In genomic region chrX:71285929-71286328, GRCh38 we compare ENCODE assay signal across 12 cellular contexts. TPM values are rescaled to one million over a fixed set of nuclear protein-coding genes. Genes with fewer than 3 reads are reported as not detected.
DNase-seq lines count a peak whose midpoint lies in the region; ATAC-seq, FAIRE-seq and TF ChIP-seq lines count a peak whose summit lies in the region.
"Had no signal": no experiment of that assay in that cellular context is flagged by ENCODE, and none has a peak within 500 bp of the region (broad histone marks: within the 10 kb centered on the region; RNA-seq: fewer than 3 reads in every experiment).

No MANE protein-coding gene starts in this region.

- TF ChIP-seq CTCF in A549 (IDR thresholded peaks at IDR 0.05), result no peak
- TF ChIP-seq CTCF in H9 (conservative IDR thresholded peaks at IDR 0.05), result no peak
- TF ChIP-seq CTCF in transverse colon (IDR thresholded peaks at IDR 0.05), result no peak

- no peak for DNase-seq in A549 (ENCODE audit: low read depth in 1 of 2, low spot score in 1 of 2)
- DNase-seq in H9, result no peak
- DNase-seq in immature natural killer cell, result no peak
- no peak for DNase-seq in HT-29 (ENCODE audit: low spot score)
- no peak for DNase-seq in NCI-H2196 treated with DMSO at 0.1 percent for 48 hours (lab: John Stamatoyannopoulos, UW; ENCODE audit: unreplicated experiment)
- DNase-seq in transverse colon, result no peak
- no peak for DNase-seq in stimulated activated CD4-positive, alpha-beta T cell treated with anti-CD3 and anti-CD28 coated beads, Interleukin-12 subunit alpha, Interleukin-12 subunit beta, amount 100 ng/mL, for 4 hours
- DNase-seq: DMS153, naive B cell, NCI-H510A had no signal

- H3K4me3 Mint-ChIP-seq in H9, result peak overlapping the region; percentile 95; a peak in 4 of 5 replicates
- peak overlapping the region; percentile 93 for H3K4me3 Mint-ChIP-seq in activated T-helper 17 cell treated with anti-CD3 and anti-CD28 coated beads, Interleukin-2, amount 50 U/mL, for 72 hours
- peak overlapping the region; percentile 33 to 98 (median 98) for H3K4me3 Mint-ChIP-seq in immature natural killer cell

- H4K8ac ChIP-seq in H9 (replicated peaks; ENCODE audit: insufficient read length, low read depth, low read length), result no peak overlapping the region

- no peak overlapping the region for H2BK20ac ChIP-seq in H9 (ENCODE audit: low read depth, low read length, poor library complexity, severe bottlenecking)

- H3K9me3 Mint-ChIP-seq in H9 (peaks cover 43 to 57% of the 10 kb centered on the region in 2 experiments), immature natural killer cell (no peaks in the 10 kb centered on the region)
- H3K9me3 Mint-ChIP-seq in activated T-helper 17 cell treated with anti-CD3 and anti-CD28 coated beads, Interleukin-2, amount 50 U/mL, for 72 hours, result no peaks in the 10 kb centered on the region

- H3K4me1 ChIP-seq in A549 (peaks cover 26% of the 10 kb centered on the region), H9 (ENCODE audit: insufficient read depth, low read length) (no peaks in the 10 kb centered on the region), transverse colon (peaks cover 0 to 21% (median 10%) of the 10 kb centered on the region in 4 donors)

- H2BK12ac ChIP-seq in H9 (ENCODE audit: insufficient read length, low read depth, low read length), result no peak overlapping the region

- POLR2A ChIA-PET in A549 (lab: Yijun Ruan, JAX), result no interaction called here

- H2BK120ac ChIP-seq in H9 (ENCODE audit: low read depth, low read length, poor library complexity, severe bottlenecking), result no peak overlapping the region

- peak overlapping the region; percentile 54 for H3K9ac ChIP-seq in H9 (ENCODE audit: extremely low read depth, insufficient read length, low read length)

- TF ChIP-seq RAD21 in A549 (conservative IDR thresholded peaks at IDR 0.05 in 1 of 2, IDR thresholded peaks at IDR 0.05 in 1 of 2), result no peak

- H3K9me3 ChIP-seq in A549 (no peaks in the 10 kb centered on the region), H9 (ENCODE audit: control insufficient read depth, low read depth, low read length) (peaks cover 32% of the 10 kb centered on the region), transverse colon (no peaks in the 10 kb centered on the region)

- no peaks in the 10 kb centered on the region for H3K23me2 ChIP-seq in H9 (ENCODE audit: insufficient read length, low read depth, low read length, poor library complexity, severe bottlenecking)

- H3K4me3 ChIP-seq in A549, result peak overlapping the region; percentile 58
- H3K4me3 ChIP-seq in transverse colon, result no peak overlapping the region

- H3K79me1 ChIP-seq in H9 (ENCODE audit: insufficient read depth, low read depth, low read length, poor library complexity, severe bottlenecking), result no peaks in the 10 kb centered on the region

- H3K36me3 Mint-ChIP-seq in H9 (ENCODE audit: insufficient read depth in 1 of 3, low read depth in 3 of 3), result peaks cover 33 to 54% (median 54%) of the 10 kb centered on the region in 3 experiments
- peaks cover 76% of the 10 kb centered on the region for H3K36me3 Mint-ChIP-seq in activated T-helper 17 cell treated with anti-CD3 and anti-CD28 coated beads, Interleukin-2, amount 50 U/mL, for 72 hours (ENCODE audit: low read depth)
- peaks cover 0 to 2% (median 1%) of the 10 kb centered on the region in 3 donors for H3K36me3 Mint-ChIP-seq in immature natural killer cell
- H3K36me3 Mint-ChIP-seq: naive B cell had no signal

- no peaks in the 10 kb centered on the region for H4K20me1 ChIP-seq in H9 (ENCODE audit: control insufficient read depth, insufficient read depth, insufficient read length)

- no peak for TF ChIP-seq EP300 in A549 (IDR thresholded peaks at IDR 0.05)
- no peak for TF ChIP-seq EP300 in transverse colon (IDR thresholded peaks at IDR 0.05; ENCODE audit: low read depth)

- no peak overlapping the region for H2BK5ac ChIP-seq in H9 (ENCODE audit: insufficient read length, low read length)

- H2AFZ ChIP-seq in H9 (ENCODE audit: low read length), result no peak overlapping the region

- H3K27me3 ChIP-seq in H9 (ENCODE audit: insufficient read depth, low read length) (no peaks in the 10 kb centered on the region), transverse colon (no peaks in the 10 kb centered on the region)

- no peak overlapping the region for H3T11ph ChIP-seq in H9 (ENCODE audit: low read length)

- no peak overlapping the region for H3K4ac ChIP-seq in H9 (ENCODE audit: low read depth, low read length)

- no peak for ATAC-seq in A549
- ATAC-seq in activated T-helper 17 cell treated with anti-CD3 and anti-CD28 coated beads, Interleukin-2, amount 50 U/mL, for 72 hours (replicated peaks), result no peak

- H3K79me2 ChIP-seq in H9 (ENCODE audit: insufficient read depth, low read length), result peaks cover 35% of the 10 kb centered on the region; the same call in 1 of the 2 replicates

- H3K4me1 Mint-ChIP-seq in H9 (peaks cover 0 to 21% of the 10 kb centered on the region in 2 experiments; a peak in 3 of 4 replicates), immature natural killer cell (peaks cover 39 to 44% of the 10 kb centered on the region in 2 donors)
- H3K4me1 Mint-ChIP-seq in activated T-helper 17 cell treated with anti-CD3 and anti-CD28 coated beads, Interleukin-2, amount 50 U/mL, for 72 hours, result peaks cover 4% of the 10 kb centered on the region

- in situ Hi-C loops in transverse colon (cut with MboI; ENCODE audit: low pct_ligation_motif_present in 1 of 4, low pct_unique_long_range_greater_than_20kb in 1 of 4, low sequenced_read_pairs in 3 of 4), result no loop called here

- H3K27me3 Mint-ChIP-seq in H9 (ENCODE audit: low read depth), result no peaks in the 10 kb centered on the region
- H3K27me3 Mint-ChIP-seq in activated T-helper 17 cell treated with anti-CD3 and anti-CD28 coated beads, Interleukin-2, amount 50 U/mL, for 72 hours, result no peaks in the 10 kb centered on the region
- peaks cover 7 to 15% (median 10%) of the 10 kb centered on the region in 3 donors for H3K27me3 Mint-ChIP-seq in immature natural killer cell (ENCODE audit: low read depth in 3 of 3)
- H3K27me3 Mint-ChIP-seq: naive B cell had no signal

- H3K4me2 ChIP-seq in A549 (peak overlapping the region; percentile 95), H9 (ENCODE audit: insufficient read depth, insufficient read length, low read length) (peak overlapping the region; percentile 39)

- H3K56ac ChIP-seq in H9 (ENCODE audit: insufficient read length, low read depth, low read length), result no peak overlapping the region

- peak overlapping the region in 1 of 3 experiments; percentile 59; a peak in 2 of 7 replicates for H3K27ac Mint-ChIP-seq in H9
- peak overlapping the region; percentile 66 for H3K27ac Mint-ChIP-seq in activated T-helper 17 cell treated with anti-CD3 and anti-CD28 coated beads, Interleukin-2, amount 50 U/mL, for 72 hours
- H3K27ac Mint-ChIP-seq in immature natural killer cell, result peak overlapping the region in 3 of 6 donors; percentile 21 to 76 (median 61)
- H3K27ac Mint-ChIP-seq: naive B cell had no signal

- no peak overlapping the region for H2BK15ac ChIP-seq in H9 (ENCODE audit: low read depth, low read length)

- no peak overlapping the region for H3K23ac ChIP-seq in H9 (ENCODE audit: insufficient read length, low read depth, low read length)

- no peak overlapping the region for H4K91ac ChIP-seq in H9 (ENCODE audit: insufficient read length, low read depth, low read length)

- H2AK5ac ChIP-seq in H9 (ENCODE audit: insufficient read length, low read length), result no peak overlapping the region

- no peak overlapping the region for H3K14ac ChIP-seq in H9 (ENCODE audit: insufficient read depth, low read length)

- CTCF ChIA-PET in A549 (lab: Yijun Ruan, JAX), result interaction anchor here (0.6 kb wide), 1 partner anchor 297 kb away, joined by 3 read pairs; no protein-coding TSS in a partner anchor

- no peak for FAIRE-seq in A549 (lab: Jason Lieb, UNC)

- H3K27ac ChIP-seq in A549, result no peak overlapping the region
- no peak overlapping the region for H3K27ac ChIP-seq in H9 (ENCODE audit: insufficient read length, low read depth, low read length)
- H3K27ac ChIP-seq in transverse colon, result no peak overlapping the region
- H3K27ac ChIP-seq: epithelial cell of prostate had no signal

- H4K5ac ChIP-seq in H9 (ENCODE audit: insufficient read length, low read depth, low read length), result no peak overlapping the region

- intact Hi-C loops in transverse colon (cut with DNase I; ENCODE audit: low total_unique reads), result no loop called here

- H3K18ac ChIP-seq in H9 (ENCODE audit: insufficient read length, low read depth, low read length), result no peak overlapping the region

- TF ChIP-seq POLR2A in A549 (IDR thresholded peaks at IDR 0.05; ENCODE audit: low read length) (no peak), transverse colon (IDR thresholded peaks at IDR 0.05) (no peak)

- H3K36me3 ChIP-seq in transverse colon, result peaks cover 0 to 4% (median 0%) of the 10 kb centered on the region in 4 donors

RNA-seq across cellular contexts. Expression of gene NONO, which starts 2.5 kb away (rescaled TPM):
- 362 and 631 TPM in 2 replicates for polyA plus RNA-seq in A549 (2011; rRNA removed)
- polyA plus RNA-seq in A549 (2012; cell fraction: cytosol; rRNA removed), result 245 and 286 TPM in 2 replicates
- polyA plus RNA-seq in A549 (2012; cell fraction: nucleus; rRNA removed), result 271 and 435 TPM in 2 replicates
- 384 to 405 TPM (median 403 TPM) in 3 replicates for polyA plus RNA-seq in A549 (2017; fragmentation: RNase III; extraction: RNeasy Plus Mini Kit Qiagen cat#74134 plus additional on column Dnase treatment)
- polyA minus RNA-seq in A549 (2011; rRNA and poly(A)+ RNA removed), result 471 and 547 TPM in 2 replicates
- 703 and 707 TPM in 2 replicates for total RNA-seq in H9 (2021)
- total RNA-seq in activated T-helper 17 cell treated with anti-CD3 and anti-CD28 coated beads, Interleukin-2, amount 50 U/mL, for 72 hours, result 100 to 1,000 TPM; 394 to 499 TPM
- polyA plus RNA-seq in immature natural killer cell, result 100 to 1,000 TPM; 150 to 230 (median 188) TPM
- 400 and 406 TPM in 2 replicates for total RNA-seq in HT-29 (2014; rRNA removed; shearing (Covaris generic))
- 100 to 1,000 TPM; 173 to 304 (median 187) TPM for total RNA-seq in transverse colon

RNA-seq across cellular contexts. Expression of gene ITGB1BP2, which starts 15.6 kb away (rescaled TPM):
- polyA plus RNA-seq in A549 (2011; rRNA removed) (3.1 and 3.6 TPM in 2 replicates), A549 (2017; fragmentation: RNase III; extraction: RNeasy Plus Mini Kit Qiagen cat#74134 plus additional on column Dnase treatment) (1.4 to 2.4 TPM (median 2.0 TPM) in 3 replicates), immature natural killer cell (not detected)
- 1.7 and 1.9 TPM in 2 replicates for polyA plus RNA-seq in A549 (2012; cell fraction: cytosol; rRNA removed)
- polyA plus RNA-seq in A549 (2012; cell fraction: nucleus; rRNA removed), result 10.4 and 17.5 TPM in 2 replicates
- 3.4 and 5.0 TPM in 2 replicates for polyA minus RNA-seq in A549 (2011; rRNA and poly(A)+ RNA removed)
- total RNA-seq in H9 (2021) (3.7 and 5.0 TPM in 2 replicates), transverse colon (1 to 10 TPM in 2 of 4 donors, not detected in 2; 2.9 to 6.8 TPM)
- total RNA-seq in activated T-helper 17 cell treated with anti-CD3 and anti-CD28 coated beads, Interleukin-2, amount 50 U/mL, for 72 hours, result 1 to 10 TPM; 7.4 to 9.2 TPM
- total RNA-seq in HT-29 (2014; rRNA removed; shearing (Covaris generic)), result 1.7 and 2.2 TPM in 2 replicates

RNA-seq across cellular contexts. Expression of gene ZMYM3, which starts 32.0 kb away (rescaled TPM):
- polyA plus RNA-seq in A549 (2011; rRNA removed), result 18.8 and 23.2 TPM in 2 replicates
- 15.6 and 20.2 TPM in 2 replicates for polyA plus RNA-seq in A549 (2012; cell fraction: cytosol; rRNA removed)
- polyA plus RNA-seq in A549 (2012; cell fraction: nucleus; rRNA removed), result 35.2 and 42.2 TPM in 2 replicates
- 16.5 to 22.0 TPM (median 19.1 TPM) in 3 replicates for polyA plus RNA-seq in A549 (2017; fragmentation: RNase III; extraction: RNeasy Plus Mini Kit Qiagen cat#74134 plus additional on column Dnase treatment)
- polyA minus RNA-seq in A549 (2011; rRNA and poly(A)+ RNA removed), result 51.9 and 55.1 TPM in 2 replicates
- total RNA-seq in H9 (2021), result 83.4 and 86.5 TPM in 2 replicates
- total RNA-seq in activated T-helper 17 cell treated with anti-CD3 and anti-CD28 coated beads, Interleukin-2, amount 50 U/mL, for 72 hours, result 10 to 100 TPM; 18.3 TPM
- 1 to 10 TPM; 3.0 to 5.6 (median 5.0) TPM for polyA plus RNA-seq in immature natural killer cell
- total RNA-seq in HT-29 (2014; rRNA removed; shearing (Covaris generic)), result 24.3 and 25.1 TPM in 2 replicates
- 10 to 100 TPM in 3 of 4 donors, 1 to 10 TPM in 1; 5.2 to 26.9 (median 13.4) TPM for total RNA-seq in transverse colon
